9 cellular contexts compared by ENCODE assay signal in the genomic region with DNA sequence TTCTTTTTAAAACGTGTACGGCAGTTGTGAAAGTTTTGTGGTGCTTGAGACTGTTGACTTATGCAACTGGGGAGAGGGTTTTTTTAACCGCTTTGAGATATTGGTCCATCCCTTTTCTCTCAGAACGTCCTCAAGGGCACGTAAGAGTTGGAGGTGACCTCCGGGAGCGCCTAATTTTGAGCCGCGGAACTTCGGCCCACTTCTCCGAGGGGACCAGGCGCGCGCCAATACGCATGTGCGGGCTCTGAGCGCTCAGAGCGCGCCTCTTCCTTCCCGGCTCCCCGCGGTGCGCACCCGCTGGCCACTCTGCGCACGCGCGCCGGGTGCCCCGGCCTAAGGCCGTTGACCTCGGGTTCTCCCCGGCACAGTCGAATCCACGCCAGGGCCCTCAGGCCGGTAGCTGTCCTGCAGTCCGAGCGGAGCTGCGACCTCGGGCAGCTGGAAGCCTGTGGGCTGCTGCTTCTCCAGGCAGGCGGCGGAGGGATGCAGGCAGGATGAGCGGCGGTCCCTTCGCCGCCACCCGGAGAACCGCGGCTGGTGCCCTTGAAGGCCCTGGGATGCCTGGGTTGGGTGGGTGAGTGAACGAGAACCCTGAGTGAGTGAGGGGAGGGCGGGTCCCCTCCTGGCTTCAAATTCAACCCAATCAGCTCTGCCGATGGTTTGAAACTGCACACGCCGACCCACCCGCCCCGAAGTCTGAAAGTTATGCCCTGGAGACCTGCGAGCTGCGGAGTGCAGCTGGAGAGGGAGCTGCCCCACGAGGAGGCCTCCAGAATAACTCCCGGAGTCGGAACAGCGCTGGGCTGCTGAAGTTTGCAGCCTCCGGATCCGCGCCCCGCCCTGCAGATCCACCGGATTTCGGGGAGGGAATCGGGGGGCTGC. TPM values are rescaled to one million over a fixed set of nuclear protein-coding genes. Genes with fewer than 3 reads are reported as not detected.
DNase-seq lines count a peak whose midpoint lies in the region; ATAC-seq lines count a peak whose summit lies in the region.
"Had no signal": no experiment of that assay in that cellular context is flagged by ENCODE, and none has a peak within 500 bp of the region (broad histone marks: within the 10 kb centered on the region; RNA-seq: fewer than 3 reads in every experiment).

No MANE protein-coding gene starts in this region.

- no peak overlapping the region for H3K27ac ChIP-seq in thymus (ENCODE audit: low read depth)

- H3K4me3 ChIP-seq in iPS-11a (ENCODE audit: low read depth, low read length) = peak overlapping the region; percentile 37
- peak overlapping the region; percentile 21 for H3K4me3 ChIP-seq in thymus (ENCODE audit: low read length)

- no peaks in the 10 kb centered on the region for H3K36me3 ChIP-seq in thymus (ENCODE audit: control insufficient read depth, insufficient read depth)

- 4% methylated on average over 69 of the region's 69 CpGs for WGBS in thymus

- peaks cover 12% of the 10 kb centered on the region for H3K36me3 Mint-ChIP-seq in activated naive CD4-positive, alpha-beta T cell treated with anti-CD3 and anti-CD28 coated beads, Interleukin-2, amount 50 U/mL, for 24 hours

- H3K9me3 Mint-ChIP-seq in activated naive CD4-positive, alpha-beta T cell treated with anti-CD3 and anti-CD28 coated beads, Interleukin-2, amount 50 U/mL, for 24 hours = peaks cover 33% of the 10 kb centered on the region

- peaks cover 72% of the 10 kb centered on the region for H3K27me3 Mint-ChIP-seq in activated naive CD4-positive, alpha-beta T cell treated with anti-CD3 and anti-CD28 coated beads, Interleukin-2, amount 50 U/mL, for 24 hours

- peaks cover 65% of the 10 kb centered on the region for H3K27me3 ChIP-seq in thymus (ENCODE audit: control insufficient read depth, insufficient read depth)

- H3K9me3 ChIP-seq in thymus (ENCODE audit: control insufficient read depth) = no peaks in the 10 kb centered on the region

- peaks cover 4% of the 10 kb centered on the region for H3K4me1 Mint-ChIP-seq in activated naive CD4-positive, alpha-beta T cell treated with anti-CD3 and anti-CD28 coated beads, Interleukin-2, amount 50 U/mL, for 24 hours

- peaks cover 4% of the 10 kb centered on the region for H3K4me1 ChIP-seq in thymus (ENCODE audit: control insufficient read depth, insufficient read depth, low read length)

- DNase-seq in activated naive CD4-positive, alpha-beta T cell treated with Interleukin-2 at 50 U/mL for 16 hours = no peak
- DNase-seq in NCI-H1092 (lab: John Stamatoyannopoulos, UW) (peak; percentile 72), occipital lobe (lab: John Stamatoyannopoulos, UW) (no peak), DMS114 treated with DMSO at 0.1 percent for 48 hours (lab: John Stamatoyannopoulos, UW; ENCODE audit: unreplicated experiment) (no peak)

- peak overlapping the region; percentile 23 for H3K4me3 Mint-ChIP-seq in activated naive CD4-positive, alpha-beta T cell treated with anti-CD3 and anti-CD28 coated beads, Interleukin-2, amount 50 U/mL, for 24 hours

- no peak overlapping the region for H3K27ac Mint-ChIP-seq in activated naive CD4-positive, alpha-beta T cell treated with anti-CD3 and anti-CD28 coated beads, Interleukin-2, amount 50 U/mL, for 24 hours

- ATAC-seq in GM19452 (IDR thresholded peaks at IDR 0.05; ENCODE audit: unreplicated experiment) = no peak

RNA-seq across cellular contexts. Expression of a gene that starts 7.3 kb away (rescaled TPM):
- 2.0 TPM for polyA plus RNA-seq in thymus
- total RNA-seq in occipital lobe = under 0.01 TPM
- total RNA-seq: renal cortical epithelial cell had no signal
